In genomic region chr9:128916745-128917144, GRCh38 we compare ENCODE assay signal across 14 cellular contexts. TPM values are rescaled to one million over a fixed set of nuclear protein-coding genes. Genes with fewer than 3 reads are reported as not detected.
A peak's percentile ranks its signal among the peaks of the same experiment; 100 is the strongest.
DNase-seq lines count a peak whose midpoint lies in the region; ATAC-seq, FAIRE-seq and TF ChIP-seq lines count a peak whose summit lies in the region.
"Had no signal": no experiment of that assay in that cellular context is flagged by ENCODE, and none has a peak within 500 bp of the region (broad histone marks: within the 10 kb centered on the region; RNA-seq: fewer than 3 reads in every experiment).

No MANE protein-coding gene starts in this region.

- WGBS in A549 (ENCODE audit: missing lambda C conversion rate) = 89% methylated on average over 11 of the region's 11 CpGs
- WGBS in adrenal gland, 4 donors = 76 to 86% (median 78%) methylated on average over 11 of the region's 11 CpGs

- no peak for TF ChIP-seq CTCF in A549 (IDR thresholded peaks at IDR 0.05)
- no peak for TF ChIP-seq CTCF in adrenal gland (IDR thresholded peaks at IDR 0.05)

- POLR2A ChIA-PET in A549 (lab: Yijun Ruan, JAX) = no interaction called here

- FAIRE-seq in A549 (lab: Jason Lieb, UNC) = no peak
- FAIRE-seq: islet of Langerhans, K562 had no signal

- TF ChIP-seq POLR2A in A549 (IDR thresholded peaks at IDR 0.05; ENCODE audit: low read length) (no peak), adrenal gland (IDR thresholded peaks at IDR 0.05) (no peak)

- H3K4me3 ChIP-seq in A549 = no peak overlapping the region
- no peak overlapping the region for H3K4me3 ChIP-seq in adrenal gland
- H3K4me3 ChIP-seq in skeletal muscle satellite cell (ENCODE audit: low read length) = no peak overlapping the region
- H3K4me3 ChIP-seq: K562 had no signal

- no peaks in the 10 kb centered on the region for H3K27me3 ChIP-seq in adrenal gland
- no peaks in the 10 kb centered on the region for H3K27me3 ChIP-seq in layer of hippocampus (ENCODE audit: control insufficient read depth, insufficient read depth, low read length)
- H3K27me3 ChIP-seq in skeletal muscle satellite cell (ENCODE audit: control insufficient read depth, insufficient read depth, low read length) = no peaks in the 10 kb centered on the region

- H3K4me1 ChIP-seq in A549 (peaks cover 72% of the 10 kb centered on the region), adrenal gland (replicated peaks in 1 of 2) (peaks cover 48 to 64% of the 10 kb centered on the region in 2 donors), skeletal muscle satellite cell (ENCODE audit: control insufficient read depth, insufficient read depth, low read length) (peaks cover 83% of the 10 kb centered on the region)

- H3K9me3 ChIP-seq in A549 (no peaks in the 10 kb centered on the region), adrenal gland (replicated peaks in 1 of 3) (no peaks in the 10 kb centered on the region), skeletal muscle satellite cell (replicated peaks; ENCODE audit: low read length) (no peaks in the 10 kb centered on the region)

- no peak for TF ChIP-seq EP300 in A549 (IDR thresholded peaks at IDR 0.05)

- H3K9ac ChIP-seq in skeletal muscle satellite cell (ENCODE audit: low read depth, low read length) = peak overlapping the region; percentile 63

- ATAC-seq in A549 (no peak), HG02642 (IDR thresholded peaks at IDR 0.05; ENCODE audit: poor library complexity, unreplicated experiment) (no peak)
- ATAC-seq: K562 had no signal

- H3K4me2 ChIP-seq in A549 = peak overlapping the region; percentile 57
- H3K4me2 ChIP-seq in skeletal muscle satellite cell (ENCODE audit: low read length) = peak overlapping the region; percentile 35

- no peak for DNase-seq in A549 (ENCODE audit: low read depth in 1 of 2, low spot score in 1 of 2)
- DNase-seq in adrenal gland = no peak
- no peak for DNase-seq in activated T-cell treated with anti-CD3 and anti-CD28 coated beads for 4 hours
- no peak for DNase-seq in GM03348 (ENCODE audit: low spot score)
- DNase-seq in hepatic stellate cell (ENCODE audit: low spot score) = no peak
- DNase-seq: activated CD4-positive, alpha-beta T cell treated with anti-CD3 and anti-CD28 coated beads for 48 hours; activated gamma-delta T cell treated with Interleukin-2 at 50 U/mL for 16 hours; AML-193; stimulated activated CD4-positive, alpha-beta T cell treated with anti-CD3 and anti-CD28 coated beads, Interleukin-4, amount 100 ng/mL, for 4 hours had no signal

- H3K27ac ChIP-seq in A549 (peak overlapping the region; percentile 76 to 84), adrenal gland (peak overlapping the region in 4 of 5 donors; percentile 68 to 89 (median 80)), layer of hippocampus (ENCODE audit: low read depth, low read length) (peak overlapping the region; percentile 92)

- CTCF ChIA-PET in A549 (lab: Yijun Ruan, JAX) = interaction anchor here (0.8 to 4.3 kb wide), 4 partner anchors 8 to 40 kb away, joined by 3 to 37 read pairs (median 6); no protein-coding TSS in a partner anchor

- no peak for TF ChIP-seq RAD21 in A549 (conservative IDR thresholded peaks at IDR 0.05 in 1 of 2, IDR thresholded peaks at IDR 0.05 in 1 of 2)

- H3K36me3 ChIP-seq in adrenal gland (replicated peaks in 1 of 2) (peaks cover 0 to 13% of the 10 kb centered on the region in 2 donors), skeletal muscle satellite cell (ENCODE audit: insufficient read depth, low read length) (peaks cover 58% of the 10 kb centered on the region)

- intact Hi-C loops in adrenal gland (cut with DNase I) = loop anchor here in 1 of 2 donors (5.0 kb wide), 1 partner anchor 34 kb away; the partner anchor contains the start of genes KYAT1 and LRRC8A

TF ChIP-seq in A549, 52 proteins besides CTCF, POLR2A, EP300 and RAD21 (continues in another document):
- TF ChIP-seq, protein P1, sequence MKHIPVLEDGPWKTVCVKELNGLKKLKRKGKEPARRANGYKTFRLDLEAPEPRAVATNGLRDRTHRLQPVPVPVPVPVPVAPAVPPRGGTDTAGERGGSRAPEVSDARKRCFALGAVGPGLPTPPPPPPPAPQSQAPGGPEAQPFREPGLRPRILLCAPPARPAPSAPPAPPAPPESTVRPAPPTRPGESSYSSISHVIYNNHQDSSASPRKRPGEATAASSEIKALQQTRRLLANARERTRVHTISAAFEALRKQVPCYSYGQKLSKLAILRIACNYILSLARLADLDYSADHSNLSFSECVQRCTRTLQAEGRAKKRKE (CRISPR knock-in tag; IDR thresholded peaks at IDR 0.05; ENCODE audit: low read depth) = no peak
- no peak for TF ChIP-seq JUNB (IDR thresholded peaks at IDR 0.05)
- TF ChIP-seq RCOR1 (IDR thresholded peaks at IDR 0.05; ENCODE audit: low read depth, low read length) = no peak
- no peak for TF ChIP-seq HOXB13 (CRISPR knock-in tag; IDR thresholded peaks at IDR 0.05; ENCODE audit: low read depth)
- TF ChIP-seq RARB (CRISPR knock-in tag; IDR thresholded peaks at IDR 0.05) = no peak
- TF ChIP-seq ELK1 (IDR thresholded peaks at IDR 0.05; ENCODE audit: low read depth, low read length) = no peak
- TF ChIP-seq KDM5A (IDR thresholded peaks at IDR 0.05) = no peak
- no peak for TF ChIP-seq CHD4 (IDR thresholded peaks at IDR 0.05; ENCODE audit: borderline replicate concordance)

RNA-seq across cellular contexts. Expression of gene PHYHD1, which starts 4.0 kb away (rescaled TPM):
- polyA plus RNA-seq in A549 (2011; rRNA removed) = 0.12 TPM in 1 of 2 replicates, not detected in the other
- polyA plus RNA-seq in A549 (2012; cell fraction: cytosol; rRNA removed) = 0.05 and 0.06 TPM in 2 replicates
- polyA plus RNA-seq in A549 (2012; cell fraction: nucleus; rRNA removed) = 0.28 TPM in 1 of 2 replicates, not detected in the other
- polyA plus RNA-seq in A549 (2017; fragmentation: RNase III; extraction: RNeasy Plus Mini Kit Qiagen cat#74134 plus additional on column Dnase treatment) = 0.12 TPM in 1 of 3 replicates, not detected in the others
- not detected in 2 replicates for polyA minus RNA-seq in A549 (2011; rRNA and poly(A)+ RNA removed)
- total RNA-seq in adrenal gland = 10 to 100 TPM; 10.5 to 56.5 (median 30.9) TPM
- polyA plus RNA-seq in adrenal gland = 10 to 100 TPM in 2 of 3 donors, 1 to 10 TPM in 1; 9.1 to 86.6 (median 64.9) TPM
- total RNA-seq in skeletal muscle satellite cell (2012; rRNA removed) = 4.8 and 7.9 TPM in 2 replicates

RNA-seq across cellular contexts. Expression of gene DOLK, which starts 30.7 kb away (rescaled TPM):
- polyA plus RNA-seq in A549 (2011; rRNA removed) (25.4 and 27.8 TPM in 2 replicates), A549 (2017; fragmentation: RNase III; extraction: RNeasy Plus Mini Kit Qiagen cat#74134 plus additional on column Dnase treatment) (19.9 to 22.8 TPM (median 22.2 TPM) in 3 replicates), adrenal gland (10 to 100 TPM in 2 of 3 donors, 1 to 10 TPM in 1; 4.6 to 25.3 (median 10.3) TPM)
- polyA plus RNA-seq in A549 (2012; cell fraction: cytosol; rRNA removed) = 23.8 and 34.1 TPM in 2 replicates
- polyA plus RNA-seq in A549 (2012; cell fraction: nucleus; rRNA removed) = 37.4 and 40.1 TPM in 2 replicates
- 36.7 and 51.3 TPM in 2 replicates for polyA minus RNA-seq in A549 (2011; rRNA and poly(A)+ RNA removed)
- 10 to 100 TPM; 19.6 to 42.3 (median 29.9) TPM for total RNA-seq in adrenal gland
- total RNA-seq in skeletal muscle satellite cell (2012; rRNA removed) = 19.0 and 22.3 TPM in 2 replicates

RNA-seq across cellular contexts. Expression of gene NUP188, which starts 30.8 kb away (rescaled TPM):
- polyA plus RNA-seq in A549 (2011; rRNA removed) (52.3 and 62.1 TPM in 2 replicates), A549 (2017; fragmentation: RNase III; extraction: RNeasy Plus Mini Kit Qiagen cat#74134 plus additional on column Dnase treatment) (29.2 to 37.9 TPM (median 33.2 TPM) in 3 replicates), adrenal gland (10 to 100 TPM; 26.4 to 32.0 (median 26.4) TPM)
- 62.7 and 67.5 TPM in 2 replicates for polyA plus RNA-seq in A549 (2012; cell fraction: cytosol; rRNA removed)
- 107 and 133 TPM in 2 replicates for polyA plus RNA-seq in A549 (2012; cell fraction: nucleus; rRNA removed)
- 176 and 187 TPM in 2 replicates for polyA minus RNA-seq in A549 (2011; rRNA and poly(A)+ RNA removed)
- total RNA-seq in adrenal gland = 100 to 1,000 TPM in 1 of 8 donors, 10 to 100 TPM in 7; 20.2 to 122 (median 44.4) TPM
- total RNA-seq in skeletal muscle satellite cell (2012; rRNA removed) = 42.6 and 47.2 TPM in 2 replicates

RNA-seq across cellular contexts. Expression of gene LRRC8A, which starts 34.8 kb away (rescaled TPM):
- polyA plus RNA-seq in A549 (2011; rRNA removed) (25.9 and 29.2 TPM in 2 replicates), A549 (2017; fragmentation: RNase III; extraction: RNeasy Plus Mini Kit Qiagen cat#74134 plus additional on column Dnase treatment) (22.6 to 23.1 TPM (median 22.9 TPM) in 3 replicates), adrenal gland (10 to 100 TPM in 2 of 3 donors, 1 to 10 TPM in 1; 9.0 to 15.7 (median 13.0) TPM)
- 45.0 and 55.2 TPM in 2 replicates for polyA plus RNA-seq in A549 (2012; cell fraction: cytosol; rRNA removed)
- polyA plus RNA-seq in A549 (2012; cell fraction: nucleus; rRNA removed) = 44.2 and 52.1 TPM in 2 replicates
- polyA minus RNA-seq in A549 (2011; rRNA and poly(A)+ RNA removed) = 45.9 and 47.6 TPM in 2 replicates
- 10 to 100 TPM; 29.6 to 88.3 (median 42.8) TPM for total RNA-seq in adrenal gland
- 30.2 and 36.7 TPM in 2 replicates for total RNA-seq in skeletal muscle satellite cell (2012; rRNA removed)

RNA-seq across cellular contexts. Expression of gene KYAT1, which starts 35.0 kb away (rescaled TPM):
- polyA plus RNA-seq in A549 (2011; rRNA removed) (10.0 and 12.2 TPM in 2 replicates), A549 (2017; fragmentation: RNase III; extraction: RNeasy Plus Mini Kit Qiagen cat#74134 plus additional on column Dnase treatment) (8.1 to 9.6 TPM (median 8.4 TPM) in 3 replicates), adrenal gland (1 to 10 TPM; 3.5 to 9.6 (median 5.8) TPM)
- polyA plus RNA-seq in A549 (2012; cell fraction: cytosol; rRNA removed) = 13.5 and 15.8 TPM in 2 replicates
- 46.1 and 48.0 TPM in 2 replicates for polyA plus RNA-seq in A549 (2012; cell fraction: nucleus; rRNA removed)
- 10.8 and 12.8 TPM in 2 replicates for polyA minus RNA-seq in A549 (2011; rRNA and poly(A)+ RNA removed)
- total RNA-seq in adrenal gland = 10 to 100 TPM in 1 of 8 donors, 1 to 10 TPM in 7; 3.5 to 10.3 (median 8.3) TPM
- 6.1 and 8.3 TPM in 2 replicates for total RNA-seq in skeletal muscle satellite cell (2012; rRNA removed)

Comparison
In these comparisons a context has a peak if more than half of its experiments do, and no peak if none do; other contexts are left out.
1. RNA of gene PHYHD1, which starts 4.0 kb away (polyA plus RNA-seq): 9.1 to 86.6 TPM in adrenal gland; 0.05 to 0.28 TPM in A549; every median in the first group is over 4 times any median in the second.
2. Peak in every context shown above with its lines, with median percentiles within 50 percentile points of each other: H3K27ac ChIP-seq.